8 cellular contexts compared by ENCODE assay signal in genomic region chr20:44959082-44959895, GRCh38. TPM values are rescaled to one million over a fixed set of nuclear protein-coding genes. Genes with fewer than 3 reads are reported as not detected.
DNase-seq lines count a peak whose midpoint lies in the region; ATAC-seq and TF ChIP-seq lines count a peak whose summit lies in the region.

No MANE protein-coding gene starts in this region.

- H3K9ac ChIP-seq in HCT116 (ENCODE audit: low read length): peak overlapping the region; percentile 86

- RAD21 ChIA-PET in HCT116 (lab: Charles Lee; ENCODE audit: low non-redundant PET in 1 of 2, low total read pairs in 2 of 2, uncharacterized antibody in 2 of 2, unreplicated experiment in 2 of 2): no interaction called here

- TF ChIP-seq POLR2A in HCT116 (IDR thresholded peaks at IDR 0.05; ENCODE audit: borderline replicate concordance, extremely low read depth, insufficient read depth, insufficient read length): no peak

- peak overlapping the region; percentile 58 for H3K27ac ChIP-seq in CD8-positive, alpha-beta memory T cell (ENCODE audit: low read depth, low read length)
- H3K27ac ChIP-seq in HCT116 (ENCODE audit: low read depth, low read length): peak overlapping the region; percentile 46

- H2AFZ ChIP-seq in HCT116 (ENCODE audit: low read depth, low read length, poor library complexity, severe bottlenecking): no peak overlapping the region

- no peaks in the 10 kb centered on the region for H3K9me3 ChIP-seq in CD8-positive, alpha-beta memory T cell (ENCODE audit: low read length)
- H3K9me3 ChIP-seq in HCT116 (ENCODE audit: control insufficient read depth in 1 of 2, insufficient read depth in 1 of 2, low read depth in 1 of 2, low read length in 2 of 2): no peaks in the 10 kb centered on the region

- H3K27me3 Mint-ChIP-seq in CD8-positive, alpha-beta memory T cell: no peaks in the 10 kb centered on the region

- CTCF ChIA-PET in CD8-positive, alpha-beta memory T cell (lab: Charles Lee): interaction anchor here (1.0 to 5.5 kb wide), 11 partner anchors 8 to 141 kb away, joined by 3 to 23 read pairs (median 5); partner anchors contain the start of gene YWHAB
- CTCF ChIA-PET in HCT116 (lab: Charles Lee): interaction anchor here (1.0 kb wide), 1 partner anchor 8 kb away, joined by 3 read pairs; no protein-coding TSS in a partner anchor

- POLR2A ChIA-PET in CD8-positive, alpha-beta memory T cell (lab: Charles Lee): interaction anchor here (0.7 to 1.9 kb wide), 5 partner anchors 9 to 995 kb away, joined by 3 to 16 read pairs (median 6); no protein-coding TSS in a partner anchor
- POLR2A ChIA-PET in HCT116 (lab: Charles Lee): interaction anchor here (0.8 to 1.5 kb wide), 3 partner anchors 8 to 18 kb away, joined by 3 to 9 read pairs (median 5); no protein-coding TSS in a partner anchor

- ATAC-seq in HCT116 (peak; percentile 35), left cardiac atrium (peak; percentile 43 to 48), sciatic nerve (peak; percentile 31), GM21390 (IDR thresholded peaks at IDR 0.05; ENCODE audit: unreplicated experiment) (no peak)
- ATAC-seq in activated naive CD4-positive, alpha-beta T cell treated with anti-CD3 and anti-CD28 coated beads, Interleukin-2, amount 50 U/mL, for 72 hours: peak; percentile 67 to 81

- H3K4me3 Mint-ChIP-seq in CD8-positive, alpha-beta memory T cell: peak overlapping the region; percentile 94 to 99 (median 96)

- intact Hi-C loops in HCT116 (cut with micrococcal nuclease): no loop called here
- intact Hi-C loops in left cardiac atrium (cut with DNase I): no loop called here
- intact Hi-C loops in sciatic nerve (cut with DNase I): no loop called here

- peak overlapping the region; percentile 72 for H3K4me3 ChIP-seq in CD8-positive, alpha-beta memory T cell (ENCODE audit: low read length)
- peak overlapping the region; percentile 51 to 92 for H3K4me3 ChIP-seq in HCT116 (replicated peaks in 1 of 2; ENCODE audit: low read depth in 1 of 2, low read length in 2 of 2)

- peak; percentile 26 to 72 (median 43) for DNase-seq in CD8-positive, alpha-beta memory T cell
- DNase-seq in HCT116 (ENCODE audit: low read depth, low spot score) (no peak), RPMI8226 (peak; percentile 55), left cardiac atrium (no peak), sciatic nerve (ENCODE audit: low spot score) (no peak), ecto neural progenitor cell (ENCODE audit: low spot score) (no peak)
- peak; percentile 51 to 72 for DNase-seq in activated naive CD4-positive, alpha-beta T cell treated with anti-CD3 and anti-CD28 coated beads, Interleukin-2, amount 50 U/mL, for 72 hours (ENCODE audit: low spot score in 2 of 2)

- H3K27me3 ChIP-seq in CD8-positive, alpha-beta memory T cell (ENCODE audit: insufficient read depth, low read length, poor library complexity, severe bottlenecking): no peaks in the 10 kb centered on the region
- no peaks in the 10 kb centered on the region for H3K27me3 ChIP-seq in HCT116 (ENCODE audit: insufficient read depth, low read length)

- TF ChIP-seq CTCF in HCT116 (IDR thresholded peaks at IDR 0.05 in 2 of 3, conservative IDR thresholded peaks at IDR 0.05 in 1 of 3; ENCODE audit: borderline replicate concordance in 1 of 3, insufficient read depth in 1 of 3, low read depth in 2 of 3, low read length in 2 of 3): no peak

- H3K4me2 ChIP-seq in HCT116 (ENCODE audit: low read length): peak overlapping the region; percentile 90

- H3K9me2 ChIP-seq in HCT116 (ENCODE audit: insufficient read depth): no peaks in the 10 kb centered on the region

- H3K4me1 ChIP-seq in CD8-positive, alpha-beta memory T cell (ENCODE audit: insufficient read depth, low read length): peaks cover 32% of the 10 kb centered on the region
- H3K4me1 ChIP-seq in HCT116 (ENCODE audit: control insufficient read depth in 1 of 2, insufficient read depth in 2 of 2, low read length in 2 of 2): peaks cover 21 to 42% of the 10 kb centered on the region in 2 experiments

- H3K9me3 Mint-ChIP-seq in CD8-positive, alpha-beta memory T cell: no peaks in the 10 kb centered on the region
- H3K9me3 Mint-ChIP-seq in activated naive CD4-positive, alpha-beta T cell treated with anti-CD3 and anti-CD28 coated beads, Interleukin-2, amount 50 U/mL, for 72 hours: no peaks in the 10 kb centered on the region

- peaks cover 22% of the 10 kb centered on the region for H3K36me3 ChIP-seq in CD8-positive, alpha-beta memory T cell (ENCODE audit: insufficient read depth, low read length)
- peaks cover 25 to 28% of the 10 kb centered on the region in 2 experiments; a peak in 3 of 4 replicates for H3K36me3 ChIP-seq in HCT116 (ENCODE audit: control insufficient read depth in 1 of 2, insufficient read depth in 2 of 2, low read length in 2 of 2)

- no peak for TF ChIP-seq RAD21 in HCT116 (IDR thresholded peaks at IDR 0.05; ENCODE audit: low read depth)

- peaks cover 36 to 53% (median 36%) of the 10 kb centered on the region in 3 donors for H3K4me1 Mint-ChIP-seq in CD8-positive, alpha-beta memory T cell

- peaks cover 46% of the 10 kb centered on the region for H3K79me2 ChIP-seq in HCT116 (ENCODE audit: insufficient read depth, low read length)

- H4K20me1 ChIP-seq in HCT116 (ENCODE audit: insufficient read depth): no peaks in the 10 kb centered on the region

- peaks cover 0 to 37% (median 15%) of the 10 kb centered on the region in 3 donors for H3K36me3 Mint-ChIP-seq in CD8-positive, alpha-beta memory T cell
- peaks cover 34 to 43% of the 10 kb centered on the region in 2 donors for H3K36me3 Mint-ChIP-seq in activated naive CD4-positive, alpha-beta T cell treated with anti-CD3 and anti-CD28 coated beads, Interleukin-2, amount 50 U/mL, for 72 hours

- TSS peak; percentile 58 for BruUV-seq in HCT116 (replicated peaks; lab: Mats Ljungman, UMichigan)

- H3K27ac Mint-ChIP-seq in CD8-positive, alpha-beta memory T cell: peak overlapping the region; percentile 79 to 99 (median 95)
- peak overlapping the region; percentile 92 to 99 for H3K27ac Mint-ChIP-seq in activated naive CD4-positive, alpha-beta T cell treated with anti-CD3 and anti-CD28 coated beads, Interleukin-2, amount 50 U/mL, for 72 hours

TF ChIP-seq in HCT116, 20 proteins besides CTCF, POLR2A, EP300 and RAD21:
- TF ChIP-seq REST (IDR thresholded peaks at IDR 0.05; ENCODE audit: low read depth) (no peak), MAX (IDR thresholded peaks at IDR 0.05) (no peak), SRF (IDR thresholded peaks at IDR 0.05; ENCODE audit: low read depth) (no peak), POLR2AphosphoS5 (IDR thresholded peaks at IDR 0.05; ENCODE audit: low read depth, low read length) (no peak), EGR1 (IDR thresholded peaks at IDR 0.05; ENCODE audit: low read depth) (no peak; the same call in 1 of the 2 replicates), SIN3A (IDR thresholded peaks at IDR 0.05; ENCODE audit: low read depth) (no peak), EZH2 (IDR thresholded peaks at IDR 0.05) (no peak)
TF ChIP-seq in HCT116: peak in this region for 0.

RNA-seq across cellular contexts. Expression of gene TOMM34, which starts 0.9 kb away (rescaled TPM):
- total RNA-seq in CD8-positive, alpha-beta memory T cell: 10 to 100 TPM; 75.4 to 76.8 TPM
- 21.0 TPM for polyA plus RNA-seq in CD8-positive, alpha-beta memory T cell
- total RNA-seq in HCT116 (2021; ENCODE audit: unreplicated experiment) (51.7 TPM), left cardiac atrium (10 to 100 TPM; 10.5 to 10.9 TPM), sciatic nerve (19.3 TPM)
- polyA plus RNA-seq in HCT116 (2012): 35.9 and 47.4 TPM in 2 replicates
- 10 to 100 TPM; 39.4 to 50.8 TPM for total RNA-seq in activated naive CD4-positive, alpha-beta T cell treated with anti-CD3 and anti-CD28 coated beads, Interleukin-2, amount 50 U/mL, for 72 hours

RNA-seq across cellular contexts. Expression of gene STK4, which starts 7.0 kb away (rescaled TPM):
- total RNA-seq in CD8-positive, alpha-beta memory T cell: 100 to 1,000 TPM; 200 to 210 TPM
- polyA plus RNA-seq in CD8-positive, alpha-beta memory T cell: 192 TPM
- total RNA-seq in HCT116 (2021; ENCODE audit: unreplicated experiment): 45.4 TPM
- polyA plus RNA-seq in HCT116 (2012): 10.2 and 11.5 TPM in 2 replicates
- 100 to 1,000 TPM; 149 to 205 TPM for total RNA-seq in activated naive CD4-positive, alpha-beta T cell treated with anti-CD3 and anti-CD28 coated beads, Interleukin-2, amount 50 U/mL, for 72 hours
- total RNA-seq in left cardiac atrium: 10 to 100 TPM; 16.0 to 16.4 TPM
- total RNA-seq in sciatic nerve: 43.8 TPM

RNA-seq across cellular contexts. Expression of gene PABPC1L, which starts 49.4 kb away (rescaled TPM):
- 10 to 100 TPM; 61.1 to 61.4 TPM for total RNA-seq in CD8-positive, alpha-beta memory T cell
- polyA plus RNA-seq in CD8-positive, alpha-beta memory T cell: 1.3 TPM
- 127 TPM for total RNA-seq in HCT116 (2021; ENCODE audit: unreplicated experiment)
- 140 and 170 TPM in 2 replicates for polyA plus RNA-seq in HCT116 (2012)
- 10 to 100 TPM; 63.6 to 96.7 TPM for total RNA-seq in activated naive CD4-positive, alpha-beta T cell treated with anti-CD3 and anti-CD28 coated beads, Interleukin-2, amount 50 U/mL, for 72 hours
- total RNA-seq in left cardiac atrium: 1 to 10 TPM; 5.6 to 6.3 TPM
- total RNA-seq in sciatic nerve: 15.6 TPM

Comparison
In these comparisons a context has a peak if more than half of its experiments do, and no peak if none do; other contexts are left out.
1. DNase-seq: peak in CD8-positive, alpha-beta memory T cell (5 of 5), RPMI8226 (single experiment) and activated naive CD4-positive, alpha-beta T cell treated with anti-CD3 and anti-CD28 coated beads, Interleukin-2, amount 50 U/mL, for 72 hours (2 of 2); none in HCT116 (single experiment), left cardiac atrium (single experiment), sciatic nerve (single experiment) and ecto neural progenitor cell (single experiment).